ENCODE assay signal across 24 cellular contexts in genomic region chr3:51530485-51530884, GRCh38.
"Had no signal": no experiment of that assay in that cellular context is flagged by ENCODE, and none has a peak within 500 bp of the region (broad histone marks: within the 10 kb centered on the region; RNA-seq: fewer than 3 reads in every experiment).

No MANE protein-coding gene starts in this region.

- H3K4me2 ChIP-seq: hepatocyte, neural progenitor cell had no signal

- DNase-seq: colonic mucosa; effector CD4-positive, alpha-beta T cell; endodermal cell; erythroblast; foreskin keratinocyte; head of caudate nucleus; kidney; left colon; left ventricle myocardium superior; nucleus accumbens; ovary; sigmoid colon; small intestine; stimulated activated CD4-positive, alpha-beta T cell treated with anti-CD3 and anti-CD28 coated beads, Interleukin-12 subunit alpha, Interleukin-12 subunit beta, amount 100 ng/mL, for 4 hours; stimulated activated naive CD4-positive, alpha-beta T cell; stomach; substantia nigra; transverse colon had no signal

- H2AFZ ChIP-seq: hepatocyte, neural progenitor cell had no signal

- H3K36me3 ChIP-seq: colonic mucosa, neural progenitor cell, ovary, right atrium auricular region, sigmoid colon, stomach, thoracic aorta, transverse colon had no signal

- H3K9me3 ChIP-seq: colonic mucosa, ovary, right atrium auricular region, stomach, thoracic aorta, transverse colon had no signal

- ATAC-seq: foreskin keratinocyte; left colon; left ventricle myocardium superior; natural killer cell treated with Interleukin-12 subunit alpha and Interleukin-12 subunit beta and Interleukin-15 and Interleukin-18, amount 100 ng/mL, for 72 hours had no signal

- H3K4me1 ChIP-seq: colonic mucosa, foreskin keratinocyte, neural progenitor cell, right atrium auricular region, sigmoid colon, stomach, transverse colon had no signal

- H3K4me3 ChIP-seq: colonic mucosa, hepatocyte, lung, neural progenitor cell, ovary, right atrium auricular region, sigmoid colon, stomach, thoracic aorta, transverse colon had no signal

- H3K9ac ChIP-seq: neural progenitor cell had no signal

- H3K27ac ChIP-seq: colonic mucosa, foreskin keratinocyte, hepatocyte, neural progenitor cell, ovary, right atrium auricular region, sigmoid colon, stomach, thoracic aorta, transverse colon had no signal

- H3K79me2 ChIP-seq: hepatocyte had no signal

- H3K27me3 ChIP-seq: colonic mucosa, foreskin keratinocyte, hepatocyte, neural progenitor cell, ovary, right atrium auricular region, sigmoid colon, transverse colon had no signal
